Comparison of ENCODE assay signal across 17 cellular contexts in genomic region chr20:38812182-38812581, GRCh38. TPM values are rescaled to one million over a fixed set of nuclear protein-coding genes. Genes with fewer than 3 reads are reported as not detected.
A peak's percentile ranks its signal among the peaks of the same experiment; 100 is the strongest.
DNase-seq lines count a peak whose midpoint lies in the region; TF ChIP-seq lines count a peak whose summit lies in the region.
"Had no signal": no experiment of that assay in that cellular context is flagged by ENCODE, and none has a peak within 500 bp of the region (broad histone marks: within the 10 kb centered on the region; RNA-seq: fewer than 3 reads in every experiment).

No MANE protein-coding gene starts in this region.

- peak overlapping the region; percentile 69 for H3K27ac Mint-ChIP-seq in activated T-cell treated with anti-CD3 and anti-CD28 coated beads, Interleukin-2, amount 50 U/mL, for 24 hours
- peak overlapping the region; percentile 75 for H3K27ac Mint-ChIP-seq in nephron progenitor cell

- H3K36me3 Mint-ChIP-seq in activated T-cell treated with anti-CD3 and anti-CD28 coated beads, Interleukin-2, amount 50 U/mL, for 24 hours (ENCODE audit: low read depth) = peaks cover 95% of the 10 kb centered on the region
- no peaks in the 10 kb centered on the region for H3K36me3 Mint-ChIP-seq in nephron progenitor cell (ENCODE audit: low read depth)

- H3K27me3 Mint-ChIP-seq in activated T-cell treated with anti-CD3 and anti-CD28 coated beads, Interleukin-2, amount 50 U/mL, for 24 hours = no peaks in the 10 kb centered on the region
- peaks cover 76% of the 10 kb centered on the region for H3K27me3 Mint-ChIP-seq in nephron progenitor cell (ENCODE audit: low read depth, poor library complexity)

- H3K4me3 ChIP-seq in NB4 (ENCODE audit: low read depth, low read length) = no peak overlapping the region
- H3K4me3 ChIP-seq: esophagus squamous epithelium, hepatocyte, psoas muscle had no signal

- no peak for TF ChIP-seq CTCF in NB4 (IDR thresholded peaks at IDR 0.05; ENCODE audit: low read depth, low read length)
- no peak for TF ChIP-seq CTCF in nephron progenitor cell (IDR thresholded peaks at IDR 0.05)

- no peak for TF ChIP-seq POLR2A in NB4 (IDR thresholded peaks at IDR 0.05; ENCODE audit: extremely low read depth, insufficient read length)

- H3K9me3 Mint-ChIP-seq in activated T-cell treated with anti-CD3 and anti-CD28 coated beads, Interleukin-2, amount 50 U/mL, for 24 hours = no peaks in the 10 kb centered on the region
- no peaks in the 10 kb centered on the region for H3K9me3 Mint-ChIP-seq in nephron progenitor cell

- no peak overlapping the region for H3K4me3 Mint-ChIP-seq in activated T-cell treated with anti-CD3 and anti-CD28 coated beads, Interleukin-2, amount 50 U/mL, for 24 hours
- H3K4me3 Mint-ChIP-seq in nephron progenitor cell = no peak overlapping the region

- H3K4me1 Mint-ChIP-seq in activated T-cell treated with anti-CD3 and anti-CD28 coated beads, Interleukin-2, amount 50 U/mL, for 24 hours (ENCODE audit: low read depth) = peaks cover 93% of the 10 kb centered on the region
- H3K4me1 Mint-ChIP-seq in nephron progenitor cell = peaks cover 6% of the 10 kb centered on the region

- peak; percentile 18 for DNase-seq in activated T-cell treated with anti-CD3 and anti-CD28 coated beads, Interleukin-2, amount 50 U/mL, for 24 hours
- DNase-seq in activated T-cell treated with anti-CD3 and anti-CD28 coated beads, Interleukin-2, amount 50 U/mL, for 1 hour = no peak
- DNase-seq in NB4 (ENCODE audit: low read depth) (peak; percentile 61), dermis blood vessel endothelial cell (peak; percentile 90), nephron progenitor cell (no peak), NCI-H1694 treated with DMSO at 0.1 percent for 48 hours (lab: John Stamatoyannopoulos, UW) (no peak), mucosa of gallbladder (ENCODE audit: low spot score) (no peak), OCI-M1 (lab: John Stamatoyannopoulos, UW) (no peak)
- DNase-seq: ACHN, anterior cingulate cortex, cortex of kidney, esophagus squamous epithelium, Kasumi-1, NCI-H524 treated with DMSO at 0.1 percent for 48 hours, psoas muscle, T-helper 1 cell had no signal

RNA-seq across cellular contexts. Expression of gene PPP1R16B, which starts 6.7 kb away (rescaled TPM):
- 247 and 304 TPM in 2 replicates for total RNA-seq in dermis blood vessel endothelial cell
- 4.1 TPM for total RNA-seq in mucosa of gallbladder

Comparison
In these comparisons a context has a peak if more than half of its experiments do, and no peak if none do; other contexts are left out.
1. DNase-seq: peak in activated T-cell treated with anti-CD3 and anti-CD28 coated beads, Interleukin-2, amount 50 U/mL, for 24 hours (single experiment), NB4 (single experiment) and dermis blood vessel endothelial cell (single experiment); none in activated T-cell treated with anti-CD3 and anti-CD28 coated beads, Interleukin-2, amount 50 U/mL, for 1 hour (single experiment), nephron progenitor cell (single experiment), NCI-H1694 treated with DMSO at 0.1 percent for 48 hours (single experiment), mucosa of gallbladder (single experiment) and OCI-M1 (single experiment).
2. RNA of gene PPP1R16B, which starts 6.7 kb away (total RNA-seq): 247 to 304 TPM in dermis blood vessel endothelial cell; 4.1 TPM in mucosa of gallbladder (single experiment); every median in the first group is over 10 times any median in the second.